8 cellular contexts compared by ENCODE assay signal in genomic region chr5:6632324-6632930, GRCh38. TPM values are rescaled to one million over a fixed set of nuclear protein-coding genes. Genes with fewer than 3 reads are reported as not detected.
DNase-seq lines count a peak whose midpoint lies in the region; ATAC-seq and TF ChIP-seq lines count a peak whose summit lies in the region.

No MANE protein-coding gene starts in this region.

- peak overlapping the region; percentile 99 for H3K27ac ChIP-seq in lower lobe of right lung
- H3K27ac ChIP-seq in upper lobe of left lung: peak overlapping the region; percentile 84 to 96 (median 94)

- no peak for TF ChIP-seq POLR2A in upper lobe of left lung (IDR thresholded peaks at IDR 0.05)

- peak; percentile 0 for DNase-seq in stimulated activated CD4-positive, alpha-beta T cell treated with anti-CD3 and anti-CD28 coated beads, Interleukin-1b, Interleukin-23, amount 100 ng/mL, for 1 hour (ENCODE audit: low read depth in 2 of 2)
- DNase-seq in stimulated activated CD4-positive, alpha-beta T cell treated with anti-CD3 and anti-CD28 coated beads, Interleukin-4, amount 100 ng/mL, for 4 hours: no peak
- DNase-seq in NCI-H69 (lab: John Stamatoyannopoulos, UW) (peak; percentile 70), cerebellar cortex (ENCODE audit: low spot score) (peak; percentile 33), lower lobe of right lung (no peak), upper lobe of left lung (peak; percentile 41 to 93)
- no peak for DNase-seq in NK-92 treated with Interleukin-12 subunit alpha and Interleukin-12 subunit beta, amount 100 ng/mL, for 24 hours (lab: John Stamatoyannopoulos, UW)

- H3K9me3 ChIP-seq in lower lobe of right lung: no peaks in the 10 kb centered on the region
- H3K9me3 ChIP-seq in upper lobe of left lung: no peaks in the 10 kb centered on the region

- no peak for TF ChIP-seq EP300 in upper lobe of left lung (IDR thresholded peaks at IDR 0.05)

- no peak for TF ChIP-seq CTCF in lower lobe of right lung (IDR thresholded peaks at IDR 0.05)
- TF ChIP-seq CTCF in upper lobe of left lung (IDR thresholded peaks at IDR 0.05): peak in 1 of 6 experiments; percentile 22

- intact Hi-C loops in lower lobe of right lung (cut with DNase I): no loop called here

- H3K4me1 ChIP-seq in lower lobe of right lung (peaks cover 30% of the 10 kb centered on the region), upper lobe of left lung (peaks cover 22 to 34% (median 26%) of the 10 kb centered on the region in 4 donors)

- ATAC-seq in HG02840 (IDR thresholded peaks at IDR 0.05; ENCODE audit: low FRiP score, unreplicated experiment): peak; percentile 29
- ATAC-seq in lower lobe of right lung: peak; percentile 24 to 45
- peak in 1 of 2 donors; percentile 51 for ATAC-seq in upper lobe of left lung (ENCODE audit: low FRiP score in 2 of 2)

- H3K4me3 ChIP-seq in lower lobe of right lung (peak overlapping the region; percentile 98), upper lobe of left lung (peak overlapping the region; percentile 75 to 97 (median 93))

- WGBS in upper lobe of left lung, 2 donors: 0 to 2% methylated on average over 18 to 21 of the region's 40 CpGs

- H3K27me3 ChIP-seq in lower lobe of right lung (ENCODE audit: low read depth) (no peaks in the 10 kb centered on the region), upper lobe of left lung (no peaks in the 10 kb centered on the region)

- peaks cover 41% of the 10 kb centered on the region for H3K36me3 ChIP-seq in lower lobe of right lung
- H3K36me3 ChIP-seq in upper lobe of left lung: peaks cover 4 to 35% (median 14%) of the 10 kb centered on the region in 4 donors

RNA-seq across cellular contexts. Expression of gene NSUN2, which starts 0.4 kb away (rescaled TPM):
- total RNA-seq in lower lobe of right lung: 43.3 TPM
- 10 to 100 TPM; 41.9 to 92.2 (median 52.2) TPM for total RNA-seq in upper lobe of left lung

RNA-seq across cellular contexts. Expression of gene SRD5A1, which starts 0.8 kb away (rescaled TPM):
- total RNA-seq in lower lobe of right lung (8.3 TPM), upper lobe of left lung (10 to 100 TPM in 2 of 6 donors, 1 to 10 TPM in 4; 3.1 to 10.8 (median 8.8) TPM)

Comparison
In these comparisons a context has a peak if more than half of its experiments do, and no peak if none do; other contexts are left out.
1. DNase-seq: peak in stimulated activated CD4-positive, alpha-beta T cell treated with anti-CD3 and anti-CD28 coated beads, Interleukin-1b, Interleukin-23, amount 100 ng/mL, for 1 hour (2 of 2), NCI-H69 (single experiment), cerebellar cortex (single experiment) and upper lobe of left lung (2 of 2); none in stimulated activated CD4-positive, alpha-beta T cell treated with anti-CD3 and anti-CD28 coated beads, Interleukin-4, amount 100 ng/mL, for 4 hours (0 of 2), lower lobe of right lung (single experiment) and NK-92 treated with Interleukin-12 subunit alpha and Interleukin-12 subunit beta, amount 100 ng/mL, for 24 hours (single experiment).